35 cellular contexts compared by ENCODE assay signal in the genomic region with DNA sequence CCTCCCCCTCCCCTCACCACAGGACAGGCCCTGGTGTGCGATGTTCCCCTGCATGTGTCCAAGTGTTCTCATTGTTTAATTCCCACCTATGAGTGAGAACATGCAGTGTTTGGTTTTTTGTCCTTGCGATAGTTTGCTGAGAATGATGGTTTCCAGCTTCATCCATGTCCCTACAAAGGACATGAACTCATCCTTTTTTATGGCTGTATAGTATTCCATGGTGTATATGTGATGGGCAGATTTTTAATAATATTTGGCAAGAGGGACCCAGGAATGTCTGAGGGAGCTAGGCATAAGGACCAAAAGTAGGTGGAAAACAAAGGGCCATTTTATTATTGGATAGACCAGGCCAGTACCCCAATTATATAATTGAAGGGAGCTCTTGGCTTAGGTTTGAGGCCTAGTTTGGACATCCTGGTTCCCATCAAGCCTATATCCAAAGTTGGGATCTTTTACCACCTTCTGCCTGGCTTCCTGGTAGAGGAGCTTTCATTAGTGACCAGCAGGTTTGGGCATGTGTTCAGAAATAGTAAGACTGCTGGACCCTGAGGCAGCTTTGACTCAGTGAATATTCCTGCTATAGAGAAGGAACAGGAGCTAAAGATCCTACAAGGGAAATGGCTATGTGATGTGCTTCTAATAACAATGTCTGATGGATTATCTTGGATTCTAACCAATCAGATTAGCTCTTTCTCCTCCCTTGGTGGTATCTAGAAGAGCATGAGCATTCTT.
"Had no signal": no experiment of that assay in that cellular context is flagged by ENCODE, and none has a peak within 500 bp of the region (broad histone marks: within the 10 kb centered on the region; RNA-seq: fewer than 3 reads in every experiment).

No MANE protein-coding gene starts in this region.

- H3K4me3 ChIP-seq: ascending aorta had no signal

- H3K27me3 ChIP-seq: ascending aorta had no signal

- H3K27ac Mint-ChIP-seq: activated B cell treated with CpG ODN at 0.5 μM for 24 hours; activated CD4-positive, alpha-beta memory T cell treated with anti-CD3 and anti-CD28 coated beads for 36 hours; activated CD4-positive, alpha-beta T cell treated with anti-CD3 and anti-CD28 coated beads, Interleukin-2, amount 10 ng/mL, durations not matched to agents 24 days and 14 days; activated CD8-positive, alpha-beta T cell treated with anti-CD3 and anti-CD28 coated beads for 36 hours; activated naive CD4-positive, alpha-beta T cell treated with anti-CD3 and anti-CD28 coated beads, Interleukin-2, amount 10 ng/mL, durations not matched to agents 7 days and 5 days; activated naive CD4-positive, alpha-beta T cell treated with anti-CD3 and anti-CD28 coated beads, Interleukin-2, amount 50 U/mL, for 24 hours; activated naive CD8-positive, alpha-beta T cell; activated naive CD8-positive, alpha-beta T cell treated with anti-CD3 and anti-CD28 coated beads, Interleukin-2, amount 10 ng/mL, durations not matched to agents 7 days and 5 days; activated naive CD8-positive, alpha-beta T cell treated with anti-CD3 and anti-CD28 coated beads, Interleukin-2, amount 50 U/mL, for 24 hours; activated T-cell treated with anti-CD3 and anti-CD28 coated beads, Interleukin-2, amount 50 U/mL, for 72 hours; activated T-helper 1 cell treated with anti-CD3 and anti-CD28 coated beads, Interleukin-12 subunit alpha, Interleukin-12 subunit beta, Interleukin-2, Interleukin-4 antibody, amounts not matched to agents 30 ng/mL and 10 ng/mL and 1 ng/mL, durations not matched to agents 14 hours and 24 hours and 36 hours; activated T-helper 2 cell treated with anti-CD3 and anti-CD28 coated beads, Interferon-gamma antibody, Interleukin-2, Interleukin-4, amounts not matched to agents 10 μg/mL and 5 μg/mL and 100 μg/mL, durations not matched to agents 14 hours and 24 hours and 36 hours; brain; T-helper 1 cell treated with Interleukin-12 subunit alpha and Interleukin-12 subunit beta and Interleukin-4 antibody, amounts not matched to agents 30 μg/mL and 1 μg/mL, for 36 hours; T-helper 2 cell treated with Interferon-gamma antibody and Interleukin-4, amounts not matched to agents 5 μg/mL and 100 μg/mL, for 36 hours had no signal

- H3K27ac ChIP-seq: ascending aorta, VCaP had no signal

- DNase-seq: activated B cell treated with CpG ODN at 0.5 μM for 24 hours; activated CD4-positive, alpha-beta memory T cell treated with anti-CD3 and anti-CD28 coated beads for 36 hours; activated CD4-positive, alpha-beta T cell treated with anti-CD3 and anti-CD28 coated beads for 4 hours; activated CD4-positive, alpha-beta T cell treated with anti-CD3 and anti-CD28 coated beads, Interleukin-2, amount 10 ng/mL, durations not matched to agents 24 days and 14 days; activated CD4-positive, alpha-beta T cell treated with anti-CD3 and anti-CD28 coated beads, Interleukin-2, amount 50 U/mL, for 1 hour; activated CD4-positive, alpha-beta T cell treated with anti-CD3 and anti-CD28 coated beads, Interleukin-2, amount 50 U/mL, for 4 hours; activated CD4-positive, CD25-positive, alpha-beta regulatory T cell treated with anti-CD3 and anti-CD28 coated beads, Interleukin-2, amount 50 U/mL, for 72 hours; activated CD8-positive, alpha-beta memory T cell treated with anti-CD3 and anti-CD28 coated beads, Interleukin-2, amount 50 U/mL, for 4 hours; activated CD8-positive, alpha-beta T cell treated with anti-CD3 and anti-CD28 coated beads for 36 hours; activated effector memory CD4-positive, alpha-beta T cell treated with Interleukin-2 at 50 U/mL for 16 hours; activated gamma-delta T cell; activated naive CD4-positive, alpha-beta T cell treated with anti-CD3 and anti-CD28 coated beads, Interleukin-2, amount 10 ng/mL, durations not matched to agents 7 days and 5 days; activated naive CD4-positive, alpha-beta T cell treated with Interleukin-2 at 50 U/mL for 16 hours; activated naive CD8-positive, alpha-beta T cell treated with anti-CD3 and anti-CD28 coated beads, Interleukin-2, amount 10 ng/mL, durations not matched to agents 7 days and 5 days; activated naive CD8-positive, alpha-beta T cell treated with anti-CD3 and anti-CD28 coated beads, Interleukin-2, amount 50 U/mL, for 24 hours; activated T-cell treated with anti-CD3 and anti-CD28 coated beads for 4 hours; activated T-cell treated with anti-CD3 and anti-CD28 coated beads, Interleukin-2, amount 50 U/mL, for 1 hour; activated T-cell treated with anti-CD3 and anti-CD28 coated beads, Interleukin-2, amount 50 U/mL, for 4 hours; activated T-cell treated with anti-CD3 and anti-CD28 coated beads, Interleukin-2, amount 50 U/mL, for 72 hours; amygdala; anterior cingulate cortex; central memory CD4-positive, alpha-beta T cell; T-helper 1 cell; T-helper 2 cell; T-helper 9 cell had no signal

- H3K36me3 ChIP-seq: ascending aorta had no signal

- ATAC-seq: activated CD8-positive, alpha-beta T cell treated with anti-CD3 and anti-CD28 coated beads for 36 hours; activated naive CD8-positive, alpha-beta T cell treated with anti-CD3 and anti-CD28 coated beads, Interleukin-2, amount 50 U/mL, for 24 hours; activated T-cell treated with anti-CD3 and anti-CD28 coated beads, Interleukin-2, amount 50 U/mL, for 4 hours; activated T-cell treated with anti-CD3 and anti-CD28 coated beads, Interleukin-2, amount 50 U/mL, for 72 hours had no signal

- H3K4me1 ChIP-seq: ascending aorta had no signal

- H3K4me3 Mint-ChIP-seq: activated B cell treated with CpG ODN at 0.5 μM for 24 hours; activated CD4-positive, alpha-beta memory T cell treated with anti-CD3 and anti-CD28 coated beads for 36 hours; activated CD4-positive, alpha-beta T cell treated with anti-CD3 and anti-CD28 coated beads, Interleukin-2, amount 10 ng/mL, durations not matched to agents 24 days and 14 days; activated CD8-positive, alpha-beta T cell treated with anti-CD3 and anti-CD28 coated beads for 36 hours; activated naive CD4-positive, alpha-beta T cell treated with anti-CD3 and anti-CD28 coated beads, Interleukin-2, amount 10 ng/mL, durations not matched to agents 7 days and 5 days; activated naive CD4-positive, alpha-beta T cell treated with anti-CD3 and anti-CD28 coated beads, Interleukin-2, amount 50 U/mL, for 24 hours; activated naive CD8-positive, alpha-beta T cell; activated naive CD8-positive, alpha-beta T cell treated with anti-CD3 and anti-CD28 coated beads, Interleukin-2, amount 10 ng/mL, durations not matched to agents 7 days and 5 days; activated naive CD8-positive, alpha-beta T cell treated with anti-CD3 and anti-CD28 coated beads, Interleukin-2, amount 50 U/mL, for 24 hours; activated T-cell treated with anti-CD3 and anti-CD28 coated beads, Interleukin-2, amount 50 U/mL, for 4 hours; activated T-cell treated with anti-CD3 and anti-CD28 coated beads, Interleukin-2, amount 50 U/mL, for 72 hours; activated T-helper 1 cell treated with anti-CD3 and anti-CD28 coated beads, Interleukin-12 subunit alpha, Interleukin-12 subunit beta, Interleukin-2, Interleukin-4 antibody, amounts not matched to agents 30 ng/mL and 10 ng/mL and 1 ng/mL, durations not matched to agents 14 hours and 24 hours and 36 hours; brain; T-helper 1 cell treated with Interleukin-12 subunit alpha and Interleukin-12 subunit beta and Interleukin-4 antibody, amounts not matched to agents 30 μg/mL and 1 μg/mL, for 36 hours; T-helper 2 cell treated with Interferon-gamma antibody and Interleukin-4, amounts not matched to agents 5 μg/mL and 100 μg/mL, for 36 hours had no signal

- H3K36me3 Mint-ChIP-seq: brain had no signal

- H3K27me3 Mint-ChIP-seq: activated B cell treated with CpG ODN at 0.5 μM for 24 hours; activated CD4-positive, alpha-beta memory T cell treated with anti-CD3 and anti-CD28 coated beads for 36 hours; activated CD4-positive, alpha-beta T cell treated with anti-CD3 and anti-CD28 coated beads, Interleukin-2, amount 10 ng/mL, durations not matched to agents 24 days and 14 days; activated CD8-positive, alpha-beta T cell treated with anti-CD3 and anti-CD28 coated beads for 36 hours; activated naive CD4-positive, alpha-beta T cell treated with anti-CD3 and anti-CD28 coated beads, Interleukin-2, amount 10 ng/mL, durations not matched to agents 7 days and 5 days; activated naive CD4-positive, alpha-beta T cell treated with anti-CD3 and anti-CD28 coated beads, Interleukin-2, amount 50 U/mL, for 24 hours; activated naive CD8-positive, alpha-beta T cell; activated naive CD8-positive, alpha-beta T cell treated with anti-CD3 and anti-CD28 coated beads, Interleukin-2, amount 10 ng/mL, durations not matched to agents 7 days and 5 days; activated naive CD8-positive, alpha-beta T cell treated with anti-CD3 and anti-CD28 coated beads, Interleukin-2, amount 50 U/mL, for 24 hours had no signal

- FAIRE-seq: TTC549 had no signal

- H3K4me1 Mint-ChIP-seq: activated B cell treated with CpG ODN at 0.5 μM for 24 hours; activated CD4-positive, alpha-beta T cell treated with anti-CD3 and anti-CD28 coated beads, Interleukin-2, amount 10 ng/mL, durations not matched to agents 24 days and 14 days; activated naive CD4-positive, alpha-beta T cell treated with anti-CD3 and anti-CD28 coated beads, Interleukin-2, amount 10 ng/mL, durations not matched to agents 7 days and 5 days; activated naive CD4-positive, alpha-beta T cell treated with anti-CD3 and anti-CD28 coated beads, Interleukin-2, amount 50 U/mL, for 24 hours; activated naive CD8-positive, alpha-beta T cell treated with anti-CD3 and anti-CD28 coated beads, Interleukin-2, amount 10 ng/mL, durations not matched to agents 7 days and 5 days; activated naive CD8-positive, alpha-beta T cell treated with anti-CD3 and anti-CD28 coated beads, Interleukin-2, amount 50 U/mL, for 24 hours; brain had no signal

- H3K9me3 ChIP-seq: ascending aorta had no signal
